Comparison of ENCODE assay signal across 8 cellular contexts in the genomic region with DNA sequence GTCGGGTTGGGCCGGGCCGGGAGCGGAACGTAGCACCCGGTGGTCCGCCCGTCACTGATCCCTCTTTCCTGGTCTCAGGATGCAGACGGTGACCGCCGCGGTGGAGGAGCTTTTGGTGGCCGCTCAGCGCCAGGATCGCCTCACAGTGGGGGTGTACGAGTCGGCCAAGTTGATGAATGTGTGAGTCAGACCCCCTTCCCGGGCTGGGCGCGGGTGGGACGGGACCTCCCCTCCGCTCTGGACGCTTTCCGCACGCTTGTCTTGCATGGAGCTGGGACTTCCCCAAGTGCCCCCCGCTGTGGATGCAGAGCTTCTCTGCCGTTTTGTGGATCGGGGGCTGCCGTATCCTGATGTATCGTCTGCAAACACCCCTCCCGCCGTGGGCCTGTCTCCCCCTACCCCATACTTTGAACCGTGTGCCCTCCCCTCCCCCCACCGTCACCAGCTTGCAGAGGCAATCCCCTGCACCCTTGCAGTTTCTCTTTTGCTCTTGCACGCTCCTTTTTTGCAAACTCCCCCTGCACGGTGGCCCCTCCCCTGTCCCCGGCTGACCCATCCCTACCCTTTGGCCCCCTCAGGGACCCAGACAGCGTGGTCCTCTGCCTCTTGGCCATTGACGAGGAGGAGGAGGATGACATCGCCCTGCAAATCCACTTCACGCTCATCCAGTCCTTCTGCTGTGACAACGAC. TPM values are rescaled to one million over a fixed set of nuclear protein-coding genes. Genes with fewer than 3 reads are reported as not detected.
DNase-seq lines count a peak whose midpoint lies in the region; ATAC-seq lines count a peak whose summit lies in the region.

No MANE protein-coding gene starts in this region.

- peaks cover 3% of the 10 kb centered on the region for H3K27me3 Mint-ChIP-seq in activated CD4-positive, alpha-beta memory T cell treated with anti-CD3 and anti-CD28 coated beads for 36 hours

- H3K27ac ChIP-seq in KOPT-K1 (ENCODE audit: low read depth, low read length, poor library complexity, severe bottlenecking): peak overlapping the region; percentile 81
- no peak overlapping the region for H3K27ac ChIP-seq in ectodermal cell (ENCODE audit: insufficient read depth, low read depth, low read length, poor library complexity, severe bottlenecking)

- H3K27me3 ChIP-seq in ectodermal cell (ENCODE audit: control insufficient read depth, insufficient read depth, low read length, poor library complexity, severe bottlenecking) (peaks cover 63% of the 10 kb centered on the region), mononuclear cell (ENCODE audit: insufficient read depth, low read length) (no peaks in the 10 kb centered on the region)

- peaks cover 18% of the 10 kb centered on the region for H3K4me1 Mint-ChIP-seq in activated CD4-positive, alpha-beta memory T cell treated with anti-CD3 and anti-CD28 coated beads for 36 hours (ENCODE audit: low read depth)
- peaks cover 27% of the 10 kb centered on the region for H3K4me1 Mint-ChIP-seq in stimulated activated effector memory CD8-positive, alpha-beta T cell treated with anti-CD3 and anti-CD28 coated beads, Interleukin-12 subunit alpha, Interleukin-12 subunit beta, amount 100 ng/mL, for 72 hours

- WGBS in ectodermal cell, 2 experiments: 0% methylated on average over 42 of the region's 42 CpGs

- CTCF ChIA-PET in activated CD4-positive, alpha-beta memory T cell treated with anti-CD3 and anti-CD28 coated beads for 36 hours (lab: Charles Lee): interaction anchor here (0.9 to 6.2 kb wide), 12 partner anchors 20 to 172 kb away, joined by 3 to 174 read pairs (median 9); a partner anchor contains a TSS

- peak overlapping the region; percentile 91 for H3K27ac Mint-ChIP-seq in activated CD4-positive, alpha-beta memory T cell treated with anti-CD3 and anti-CD28 coated beads for 36 hours
- peak overlapping the region; percentile 96 for H3K27ac Mint-ChIP-seq in stimulated activated effector memory CD8-positive, alpha-beta T cell treated with anti-CD3 and anti-CD28 coated beads, Interleukin-12 subunit alpha, Interleukin-12 subunit beta, amount 100 ng/mL, for 72 hours

- peaks cover 5% of the 10 kb centered on the region for H3K9me3 ChIP-seq in KOPT-K1 (ENCODE audit: insufficient read depth, low read length, poor library complexity, severe bottlenecking)
- H3K9me3 ChIP-seq in ectodermal cell (ENCODE audit: control insufficient read depth, low read length): no peaks in the 10 kb centered on the region
- no peaks in the 10 kb centered on the region for H3K9me3 ChIP-seq in mononuclear cell (ENCODE audit: low read depth, low read length)

- peak; percentile 56 for ATAC-seq in stimulated activated effector memory CD8-positive, alpha-beta T cell treated with anti-CD3 and anti-CD28 coated beads, Interleukin-12 subunit alpha, Interleukin-12 subunit beta, amount 100 ng/mL, for 72 hours

- H3K4me3 Mint-ChIP-seq in activated CD4-positive, alpha-beta memory T cell treated with anti-CD3 and anti-CD28 coated beads for 36 hours: peak overlapping the region; percentile 93
- H3K4me3 Mint-ChIP-seq in stimulated activated effector memory CD8-positive, alpha-beta T cell treated with anti-CD3 and anti-CD28 coated beads, Interleukin-12 subunit alpha, Interleukin-12 subunit beta, amount 100 ng/mL, for 72 hours: peak overlapping the region; percentile 97

- peak overlapping the region; percentile 51 for H3K4me3 ChIP-seq in ectodermal cell (ENCODE audit: insufficient read depth, low read depth, low read length)
- H3K4me3 ChIP-seq in mononuclear cell (ENCODE audit: low read length): peak overlapping the region; percentile 100

- intact Hi-C loops in activated CD4-positive, alpha-beta memory T cell treated with anti-CD3 and anti-CD28 coated beads for 36 hours (cut with micrococcal nuclease): loop anchor here (1.0 to 2.0 kb wide), 3 partner anchors 26 to 161 kb away; no protein-coding TSS in a partner anchor

- peaks cover 28% of the 10 kb centered on the region for H3K36me3 Mint-ChIP-seq in activated CD4-positive, alpha-beta memory T cell treated with anti-CD3 and anti-CD28 coated beads for 36 hours
- peaks cover 50% of the 10 kb centered on the region for H3K36me3 Mint-ChIP-seq in stimulated activated effector memory CD8-positive, alpha-beta T cell treated with anti-CD3 and anti-CD28 coated beads, Interleukin-12 subunit alpha, Interleukin-12 subunit beta, amount 100 ng/mL, for 72 hours

- DNase-seq in SIG-M5 treated with dmso at 0.1 percent for 504 hours (lab: John Stamatoyannopoulos, UW; ENCODE audit: unreplicated experiment): peak; percentile 54
- no peak for DNase-seq in SIG-M5 (lab: John Stamatoyannopoulos, UW)
- peak; percentile 85 for DNase-seq in activated CD4-positive, alpha-beta memory T cell treated with anti-CD3 and anti-CD28 coated beads for 36 hours
- DNase-seq in stimulated activated effector memory CD8-positive, alpha-beta T cell treated with anti-CD3 and anti-CD28 coated beads, Interleukin-12 subunit alpha, Interleukin-12 subunit beta, amount 100 ng/mL, for 72 hours (ENCODE audit: low spot score in 2 of 2): peak; percentile 65 to 89
- DNase-seq in DMS153 treated with DMSO at 0.1 percent for 48 hours (lab: John Stamatoyannopoulos, UW; ENCODE audit: unreplicated experiment): no peak

- H3K4me1 ChIP-seq in ectodermal cell (ENCODE audit: control insufficient read depth, insufficient read depth, low read length) (peaks cover 34% of the 10 kb centered on the region), mononuclear cell (ENCODE audit: insufficient read depth, low read length) (peaks cover 41% of the 10 kb centered on the region)

- peaks cover 3% of the 10 kb centered on the region for H3K9me3 Mint-ChIP-seq in activated CD4-positive, alpha-beta memory T cell treated with anti-CD3 and anti-CD28 coated beads for 36 hours
- no peaks in the 10 kb centered on the region for H3K9me3 Mint-ChIP-seq in stimulated activated effector memory CD8-positive, alpha-beta T cell treated with anti-CD3 and anti-CD28 coated beads, Interleukin-12 subunit alpha, Interleukin-12 subunit beta, amount 100 ng/mL, for 72 hours

- peaks cover 7% of the 10 kb centered on the region; the same call in 1 of the 2 replicates for H3K36me3 ChIP-seq in KOPT-K1 (ENCODE audit: insufficient read depth, low read length)
- H3K36me3 ChIP-seq in ectodermal cell (ENCODE audit: control insufficient read depth, insufficient read depth, low read length): no peaks in the 10 kb centered on the region

- POLR2A ChIA-PET in activated CD4-positive, alpha-beta memory T cell treated with anti-CD3 and anti-CD28 coated beads for 36 hours (lab: Charles Lee): interaction anchor here (0.7 to 4.7 kb wide), 29 partner anchors 11 to 559 kb away, joined by 3 to 123 read pairs (median 6); a partner anchor contains a TSS

RNA-seq across cellular contexts. Expression of a gene that starts 0.7 kb away (rescaled TPM):
- total RNA-seq in activated CD4-positive, alpha-beta memory T cell treated with anti-CD3 and anti-CD28 coated beads for 36 hours: 10 to 100 TPM; 34.5 to 38.1 TPM
- polyA plus RNA-seq in ectodermal cell (2013, experiment 1 of 4): 5.6 TPM
- polyA plus RNA-seq in ectodermal cell (2013, experiment 2 of 4): 4.5 TPM
- 4.3 TPM for polyA plus RNA-seq in ectodermal cell (2013, experiment 3 of 4)
- 1.9 TPM for polyA plus RNA-seq in ectodermal cell (2013, experiment 4 of 4)
- 528 TPM for total RNA-seq in mononuclear cell

RNA-seq across cellular contexts. Expression of a gene that starts 19.8 kb away (rescaled TPM):
- total RNA-seq in activated CD4-positive, alpha-beta memory T cell treated with anti-CD3 and anti-CD28 coated beads for 36 hours: 100 to 1,000 TPM; 100 to 104 TPM
- 210 TPM for polyA plus RNA-seq in ectodermal cell (2013, experiment 1 of 4)
- 193 TPM for polyA plus RNA-seq in ectodermal cell (2013, experiment 2 of 4)
- 120 TPM for polyA plus RNA-seq in ectodermal cell (2013, experiment 3 of 4)
- 124 TPM for polyA plus RNA-seq in ectodermal cell (2013, experiment 4 of 4)
- 6.7 TPM for total RNA-seq in mononuclear cell

RNA-seq across cellular contexts. Expression of a gene that starts 49.2 kb away (rescaled TPM):
- 10 to 100 TPM; 69.0 to 72.0 TPM for total RNA-seq in activated CD4-positive, alpha-beta memory T cell treated with anti-CD3 and anti-CD28 coated beads for 36 hours
- 93.0 TPM for polyA plus RNA-seq in ectodermal cell (2013, experiment 1 of 4)
- 90.3 TPM for polyA plus RNA-seq in ectodermal cell (2013, experiment 2 of 4)
- 99.9 TPM for polyA plus RNA-seq in ectodermal cell (2013, experiment 3 of 4)
- 107 TPM for polyA plus RNA-seq in ectodermal cell (2013, experiment 4 of 4)
- 5.8 TPM for total RNA-seq in mononuclear cell

Comparison
In these comparisons a context has a peak if more than half of its experiments do, and no peak if none do; other contexts are left out.
1. DNase-seq: peak in SIG-M5 treated with dmso at 0.1 percent for 504 hours (single experiment), activated CD4-positive, alpha-beta memory T cell treated with anti-CD3 and anti-CD28 coated beads for 36 hours (single experiment) and stimulated activated effector memory CD8-positive, alpha-beta T cell treated with anti-CD3 and anti-CD28 coated beads, Interleukin-12 subunit alpha, Interleukin-12 subunit beta, amount 100 ng/mL, for 72 hours (2 of 2); none in SIG-M5 (single experiment) and DMS153 treated with DMSO at 0.1 percent for 48 hours (single experiment).
2. RNA of a gene that starts 0.7 kb away (total RNA-seq): 528 TPM in mononuclear cell (single experiment); 34.5 to 38.1 TPM in activated CD4-positive, alpha-beta memory T cell treated with anti-CD3 and anti-CD28 coated beads for 36 hours; every median in the first group is over 10 times any median in the second.
3. RNA of a gene that starts 19.8 kb away (total RNA-seq): 100 to 104 TPM in activated CD4-positive, alpha-beta memory T cell treated with anti-CD3 and anti-CD28 coated beads for 36 hours; 6.7 TPM in mononuclear cell (single experiment); every median in the first group is over 10 times any median in the second.
4. RNA of a gene that starts 49.2 kb away (total RNA-seq): 69.0 to 72.0 TPM in activated CD4-positive, alpha-beta memory T cell treated with anti-CD3 and anti-CD28 coated beads for 36 hours; 5.8 TPM in mononuclear cell (single experiment); every median in the first group is over 10 times any median in the second.